ENCODE assay signal across 24 cellular contexts in the genomic region with DNA sequence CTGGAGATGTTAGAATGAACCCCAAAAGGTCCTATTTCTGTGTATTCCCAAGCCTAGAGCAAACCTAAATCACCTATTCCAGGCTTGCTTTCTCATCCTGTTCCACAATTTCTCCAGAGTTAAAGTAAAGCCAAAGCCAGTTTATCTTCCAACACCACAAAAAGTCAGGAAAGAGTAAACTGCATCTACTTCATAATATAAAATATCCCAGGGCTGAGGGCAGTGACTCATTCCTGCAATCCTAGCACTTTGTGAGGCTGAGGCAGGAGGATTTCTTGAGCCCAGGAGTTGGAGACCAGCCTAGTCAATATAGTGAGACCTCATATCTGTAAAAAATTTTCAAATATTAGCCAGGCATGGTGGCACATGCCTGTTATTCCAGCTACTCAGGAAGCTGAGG.
DNase-seq lines count a peak whose midpoint lies in the region; ATAC-seq and TF ChIP-seq lines count a peak whose summit lies in the region.
"Had no signal": no experiment of that assay in that cellular context is flagged by ENCODE, and none has a peak within 500 bp of the region (broad histone marks: within the 10 kb centered on the region; RNA-seq: fewer than 3 reads in every experiment).

No MANE protein-coding gene starts in this region.

- no peak overlapping the region for H3K27ac ChIP-seq in mesenchymal stem cell (ENCODE audit: low read length, poor library complexity, severe bottlenecking)

- H2BK120ac ChIP-seq in mesenchymal stem cell (ENCODE audit: low read depth, low read length) = no peak overlapping the region

- no peak overlapping the region for H3K9ac ChIP-seq in mesenchymal stem cell (ENCODE audit: low read length)

- H2BK12ac ChIP-seq in mesenchymal stem cell (ENCODE audit: low read length in 2 of 2) = no peak overlapping the region

- no peak overlapping the region for H2AFZ ChIP-seq in mesenchymal stem cell (ENCODE audit: low read depth, low read length)
- H2AFZ ChIP-seq: GM23338 had no signal

- ATAC-seq in SK-N-SH treated with all-trans-retinoic acid at 6 μM for 48 hours (peak; percentile 55), HG02970 (IDR thresholded peaks at IDR 0.05; ENCODE audit: low FRiP score, unreplicated experiment) (no peak), HG02798 (IDR thresholded peaks at IDR 0.05; ENCODE audit: poor library complexity, unreplicated experiment) (no peak)
- ATAC-seq: GM12878 had no signal

- no peaks in the 10 kb centered on the region for H3K27me3 ChIP-seq in mesenchymal stem cell (ENCODE audit: control insufficient read depth in 1 of 2, insufficient read depth in 1 of 2, low read length in 2 of 2)

- H3K4me1 Mint-ChIP-seq in Calu3 (ENCODE audit: low read depth, unreplicated experiment) = no peaks in the 10 kb centered on the region

- no peak for TF ChIP-seq CTCF in Calu3 (IDR thresholded peaks at IDR 0.05; ENCODE audit: unreplicated experiment)

- no peaks in the 10 kb centered on the region for H3K9me3 ChIP-seq in mesenchymal stem cell (ENCODE audit: control insufficient read depth, low read length)

- H3K79me1 ChIP-seq in mesenchymal stem cell (replicated peaks; ENCODE audit: low read length, poor library complexity, severe bottlenecking) = no peaks in the 10 kb centered on the region

- peaks cover 2% of the 10 kb centered on the region for H3K9me3 Mint-ChIP-seq in Calu3 (ENCODE audit: low read depth, unreplicated experiment)

- no peak overlapping the region for H3K4ac ChIP-seq in mesenchymal stem cell (ENCODE audit: low read depth in 1 of 2, low read length in 2 of 2)

- H3K27me3 Mint-ChIP-seq in Calu3 (ENCODE audit: unreplicated experiment) = peaks cover 41% of the 10 kb centered on the region

- intact Hi-C loops in Calu3 (cut with micrococcal nuclease; ENCODE audit: unreplicated experiment) = no loop called here

- H3K27ac Mint-ChIP-seq in Calu3 (ENCODE audit: unreplicated experiment) = no peak overlapping the region
- H3K27ac Mint-ChIP-seq: CD4-positive, alpha-beta memory T cell; GM23338; H9 had no signal

- no peaks in the 10 kb centered on the region for H3K36me3 Mint-ChIP-seq in Calu3 (ENCODE audit: insufficient read depth, unreplicated experiment)
- H3K36me3 Mint-ChIP-seq: CD4-positive, alpha-beta memory T cell had no signal

- no peak overlapping the region for H4K8ac ChIP-seq in mesenchymal stem cell (ENCODE audit: low read length)

- no TSS peak for BruUV-seq in Calu3 (replicated peaks; lab: Mats Ljungman, UMichigan)

- H2AK5ac ChIP-seq in mesenchymal stem cell (ENCODE audit: low read length, severe bottlenecking) = no peak overlapping the region

- no peak overlapping the region for H3K14ac ChIP-seq in mesenchymal stem cell (ENCODE audit: low read length in 2 of 2)

- H4K91ac ChIP-seq in mesenchymal stem cell (ENCODE audit: low read length) = no peak overlapping the region

- H2BK15ac ChIP-seq in mesenchymal stem cell (ENCODE audit: low read depth, poor library complexity, severe bottlenecking) = no peak overlapping the region

- H3K4me3 ChIP-seq in mesenchymal stem cell (ENCODE audit: insufficient read depth in 1 of 2, low read depth in 1 of 2, low read length in 2 of 2) = no peak overlapping the region
- H3K4me3 ChIP-seq: GM12878, GM23338 had no signal

- no peak overlapping the region for H3K18ac ChIP-seq in mesenchymal stem cell (ENCODE audit: low read depth in 1 of 2, low read length in 2 of 2)

- DNase-seq in NCI-H226 (peak; percentile 1), mesenchymal stem cell (peak; percentile 22), Calu3 (no peak), NCI-H1694 (lab: John Stamatoyannopoulos, UW) (no peak)
- DNase-seq: C1 segment of cervical spinal cord; CD4-positive, alpha-beta memory T cell; COR-L47; GDM1; H9; KG1; NCI-H1048; NCI-H1417; NCI-H1694 treated with DMSO at 0.1 percent for 48 hours; NCI-H2081; NCI-H2171; NCI-H345; NCI-H524; NCI-H748 treated with DMSO at 0.1 percent for 48 hours; Right ventricle myocardium superior had no signal

- H3K4me3 Mint-ChIP-seq in Calu3 (ENCODE audit: low read depth, unreplicated experiment) = no peak overlapping the region
- H3K4me3 Mint-ChIP-seq: CD4-positive, alpha-beta memory T cell; GM23338; H9 had no signal

- H3K23ac ChIP-seq in mesenchymal stem cell (ENCODE audit: low read length in 2 of 2) = no peak overlapping the region

- no peaks in the 10 kb centered on the region for H3K4me1 ChIP-seq in mesenchymal stem cell (ENCODE audit: control insufficient read depth, insufficient read depth, low read depth, low read length)

- H3K36me3 ChIP-seq in mesenchymal stem cell (ENCODE audit: control insufficient read depth in 1 of 2, insufficient read depth in 2 of 2, low read depth in 1 of 2, low read length in 2 of 2) = no peaks in the 10 kb centered on the region

- H3K4me2 ChIP-seq in mesenchymal stem cell (ENCODE audit: low read length, poor library complexity, severe bottlenecking) = no peak overlapping the region
- H3K4me2 ChIP-seq: GM23338 had no signal

- CTCF ChIA-PET in Calu3 (lab: Charles Lee) = no interaction called here

- H2BK5ac ChIP-seq in mesenchymal stem cell (ENCODE audit: low read depth, low read length, poor library complexity, severe bottlenecking) = no peak overlapping the region

TF ChIP-seq in SK-N-SH treated with all-trans-retinoic acid at 6 μM for 48 hours, 23 proteins besides CTCF, POLR2A, EP300 and RAD21 (continues in another document):
- TF ChIP-seq ZNF565 (CRISPR knock-in tag; conservative IDR thresholded peaks at IDR 0.05; ENCODE audit: low read depth) (no peak), ZFP30 (CRISPR knock-in tag; IDR thresholded peaks at IDR 0.05) (no peak), TOX (CRISPR knock-in tag; IDR thresholded peaks at IDR 0.05; ENCODE audit: borderline replicate concordance) (no peak), RARB (CRISPR knock-in tag; IDR thresholded peaks at IDR 0.05) (no peak), OSR1 (CRISPR knock-in tag; IDR thresholded peaks at IDR 0.05) (no peak), ISL1 (CRISPR knock-in tag; IDR thresholded peaks at IDR 0.05) (no peak), SNAI2 (CRISPR knock-in tag; IDR thresholded peaks at IDR 0.05) (no peak), ESRRG (CRISPR knock-in tag; IDR thresholded peaks at IDR 0.05) (no peak), ZNF8 (CRISPR knock-in tag; IDR thresholded peaks at IDR 0.05) (no peak)
- TF ChIP-seq, protein P1, sequence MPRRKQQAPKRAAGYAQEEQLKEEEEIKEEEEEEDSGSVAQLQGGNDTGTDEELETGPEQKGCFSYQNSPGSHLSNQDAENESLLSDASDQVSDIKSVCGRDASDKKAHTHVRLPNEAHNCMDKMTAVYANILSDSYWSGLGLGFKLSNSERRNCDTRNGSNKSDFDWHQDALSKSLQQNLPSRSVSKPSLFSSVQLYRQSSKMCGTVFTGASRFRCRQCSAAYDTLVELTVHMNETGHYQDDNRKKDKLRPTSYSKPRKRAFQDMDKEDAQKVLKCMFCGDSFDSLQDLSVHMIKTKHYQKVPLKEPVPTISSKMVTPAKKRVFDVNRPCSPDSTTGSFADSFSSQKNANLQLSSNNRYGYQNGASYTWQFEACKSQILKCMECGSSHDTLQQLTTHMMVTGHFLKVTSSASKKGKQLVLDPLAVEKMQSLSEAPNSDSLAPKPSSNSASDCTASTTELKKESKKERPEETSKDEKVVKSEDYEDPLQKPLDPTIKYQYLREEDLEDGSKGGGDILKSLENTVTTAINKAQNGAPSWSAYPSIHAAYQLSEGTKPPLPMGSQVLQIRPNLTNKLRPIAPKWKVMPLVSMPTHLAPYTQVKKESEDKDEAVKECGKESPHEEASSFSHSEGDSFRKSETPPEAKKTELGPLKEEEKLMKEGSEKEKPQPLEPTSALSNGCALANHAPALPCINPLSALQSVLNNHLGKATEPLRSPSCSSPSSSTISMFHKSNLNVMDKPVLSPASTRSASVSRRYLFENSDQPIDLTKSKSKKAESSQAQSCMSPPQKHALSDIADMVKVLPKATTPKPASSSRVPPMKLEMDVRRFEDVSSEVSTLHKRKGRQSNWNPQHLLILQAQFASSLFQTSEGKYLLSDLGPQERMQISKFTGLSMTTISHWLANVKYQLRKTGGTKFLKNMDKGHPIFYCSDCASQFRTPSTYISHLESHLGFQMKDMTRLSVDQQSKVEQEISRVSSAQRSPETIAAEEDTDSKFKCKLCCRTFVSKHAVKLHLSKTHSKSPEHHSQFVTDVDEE (CRISPR knock-in tag; IDR thresholded peaks at IDR 0.05) = no peak
- TF ChIP-seq, protein P2, sequence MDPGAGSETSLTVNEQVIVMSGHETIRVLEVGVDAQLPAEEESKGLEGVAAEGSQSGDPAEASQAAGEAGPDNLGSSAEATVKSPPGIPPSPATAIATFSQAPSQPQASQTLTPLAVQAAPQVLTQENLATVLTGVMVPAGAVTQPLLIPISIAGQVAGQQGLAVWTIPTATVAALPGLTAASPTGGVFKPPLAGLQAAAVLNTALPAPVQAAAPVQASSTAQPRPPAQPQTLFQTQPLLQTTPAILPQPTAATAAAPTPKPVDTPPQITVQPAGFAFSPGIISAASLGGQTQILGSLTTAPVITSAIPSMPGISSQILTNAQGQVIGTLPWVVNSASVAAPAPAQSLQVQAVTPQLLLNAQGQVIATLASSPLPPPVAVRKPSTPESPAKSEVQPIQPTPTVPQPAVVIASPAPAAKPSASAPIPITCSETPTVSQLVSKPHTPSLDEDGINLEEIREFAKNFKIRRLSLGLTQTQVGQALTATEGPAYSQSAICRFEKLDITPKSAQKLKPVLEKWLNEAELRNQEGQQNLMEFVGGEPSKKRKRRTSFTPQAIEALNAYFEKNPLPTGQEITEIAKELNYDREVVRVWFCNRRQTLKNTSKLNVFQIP (CRISPR knock-in tag; IDR thresholded peaks at IDR 0.05; ENCODE audit: borderline replicate concordance, low read depth) = no peak
- TF ChIP-seq, protein P3, sequence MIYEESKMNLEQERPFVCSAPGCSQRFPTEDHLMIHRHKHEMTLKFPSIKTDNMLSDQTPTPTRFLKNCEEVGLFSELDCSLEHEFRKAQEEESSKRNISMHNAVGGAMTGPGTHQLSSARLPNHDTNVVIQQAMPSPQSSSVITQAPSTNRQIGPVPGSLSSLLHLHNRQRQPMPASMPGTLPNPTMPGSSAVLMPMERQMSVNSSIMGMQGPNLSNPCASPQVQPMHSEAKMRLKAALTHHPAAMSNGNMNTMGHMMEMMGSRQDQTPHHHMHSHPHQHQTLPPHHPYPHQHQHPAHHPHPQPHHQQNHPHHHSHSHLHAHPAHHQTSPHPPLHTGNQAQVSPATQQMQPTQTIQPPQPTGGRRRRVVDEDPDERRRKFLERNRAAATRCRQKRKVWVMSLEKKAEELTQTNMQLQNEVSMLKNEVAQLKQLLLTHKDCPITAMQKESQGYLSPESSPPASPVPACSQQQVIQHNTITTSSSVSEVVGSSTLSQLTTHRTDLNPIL (CRISPR knock-in tag; IDR thresholded peaks at IDR 0.05; ENCODE audit: low read depth) = no peak

Comparison
In these comparisons a context has a peak if more than half of its experiments do, and no peak if none do; other contexts are left out.
1. DNase-seq: peak in NCI-H226 (single experiment) and mesenchymal stem cell (single experiment); none in Calu3 (single experiment) and NCI-H1694 (single experiment).